ENCODE assay signal across 19 cellular contexts in genomic region chr1:218592688-218593087, GRCh38.
DNase-seq lines count a peak whose midpoint lies in the region; ATAC-seq, FAIRE-seq and TF ChIP-seq lines count a peak whose summit lies in the region.
"Had no signal": no experiment of that assay in that cellular context is flagged by ENCODE, and none has a peak within 500 bp of the region (broad histone marks: within the 10 kb centered on the region; RNA-seq: fewer than 3 reads in every experiment).

No MANE protein-coding gene starts in this region.

- H3K27me3 ChIP-seq in Panc1 (ENCODE audit: control insufficient read depth, insufficient read depth, low read length) = no peaks in the 10 kb centered on the region
- H3K27me3 ChIP-seq in endothelial cell of umbilical vein (ENCODE audit: control insufficient read depth in 2 of 2, insufficient read depth in 2 of 2, low read length in 2 of 2) = no peaks in the 10 kb centered on the region
- no peaks in the 10 kb centered on the region for H3K27me3 ChIP-seq in osteoblast (ENCODE audit: insufficient read depth, low read length)
- H3K27me3 ChIP-seq: BLaER1 treated with 17β-estradiol and CSF1 and Interleukin-3, amounts not matched to agents 10 nM and 100 nM; body of pancreas; dorsolateral prefrontal cortex; left lung had no signal

- BruUV-seq in Panc1 (replicated peaks; lab: Mats Ljungman, UMichigan) (no TSS peak), endothelial cell of umbilical vein (replicated peaks; lab: Mats Ljungman, UMichigan) (no TSS peak), OCI-LY7 (replicated peaks; lab: Mats Ljungman, UMichigan) (no TSS peak)

- in situ Hi-C loops in Panc1 (cut with HindIII; ENCODE audit: low pct_unique_long_range_greater_than_20kb, low sequenced_read_pairs) = no loop called here

- ATAC-seq in Panc1 = no peak; the same call in 1 of the 2 replicates
- ATAC-seq: body of pancreas; left lung; naive thymus-derived CD4-positive, alpha-beta T cell had no signal

- H3K79me2 ChIP-seq in endothelial cell of umbilical vein (ENCODE audit: control insufficient read depth, insufficient read depth, low read length) (no peaks in the 10 kb centered on the region), osteoblast (ENCODE audit: insufficient read depth, low read length) (no peaks in the 10 kb centered on the region), OCI-LY7 (ENCODE audit: insufficient read depth, low read depth, low read length) (no peaks in the 10 kb centered on the region)

- H4K20me1 ChIP-seq in endothelial cell of umbilical vein (replicated peaks; ENCODE audit: control insufficient read depth, extremely low read depth, insufficient read depth, low read length) (no peaks in the 10 kb centered on the region), osteoblast (ENCODE audit: insufficient read depth, low read length) (no peaks in the 10 kb centered on the region), OCI-LY7 (ENCODE audit: insufficient read depth, low read length) (no peaks in the 10 kb centered on the region)
- H4K20me1 ChIP-seq: BLaER1 treated with 17β-estradiol and CSF1 and Interleukin-3, amounts not matched to agents 10 nM and 100 nM had no signal

- H3K9ac ChIP-seq in endothelial cell of umbilical vein (replicated peaks; ENCODE audit: extremely low read depth, insufficient read depth, low read length) = peak overlapping the region; percentile 76
- H3K9ac ChIP-seq: BLaER1 treated with 17β-estradiol and CSF1 and Interleukin-3, amounts not matched to agents 10 nM and 100 nM had no signal

- POLR2A ChIA-PET in Panc1 (lab: Charles Lee) = no interaction called here
- POLR2A ChIA-PET in endothelial cell of umbilical vein (lab: Charles Lee) = no interaction called here
- POLR2A ChIA-PET in OCI-LY7 (lab: Charles Lee) = interaction anchor here (0.6 kb wide), 1 partner anchor 108 kb away, joined by 3 read pairs; no protein-coding TSS in a partner anchor

- H3K9me1 ChIP-seq in endothelial cell of umbilical vein (replicated peaks; ENCODE audit: control insufficient read depth, extremely low read depth, insufficient read depth, low read length) = no peaks in the 10 kb centered on the region

- intact Hi-C loops in Panc1 (cut with micrococcal nuclease; ENCODE audit: unreplicated experiment) (no loop called here), endothelial cell of umbilical vein (cut with micrococcal nuclease) (loop anchor here (1.0 to 2.0 kb wide), 10 partner anchors 34 to 582 kb away; partner anchors contain the start of gene TGFB2), OCI-LY7 (cut with micrococcal nuclease; ENCODE audit: unreplicated experiment) (no loop called here)

- no peaks in the 10 kb centered on the region for H3K36me3 ChIP-seq in Panc1 (ENCODE audit: control insufficient read depth, insufficient read depth, low read length)
- no peaks in the 10 kb centered on the region for H3K36me3 ChIP-seq in endothelial cell of umbilical vein (ENCODE audit: control insufficient read depth in 2 of 2, extremely low read depth in 1 of 2, insufficient read depth in 2 of 2, low read length in 2 of 2)
- H3K36me3 ChIP-seq in osteoblast (ENCODE audit: insufficient read depth, low read length) = no peaks in the 10 kb centered on the region
- H3K36me3 ChIP-seq in OCI-LY7 (ENCODE audit: insufficient read depth, low read length) = no peaks in the 10 kb centered on the region
- H3K36me3 ChIP-seq: BLaER1 treated with 17β-estradiol and CSF1 and Interleukin-3, amounts not matched to agents 10 nM and 100 nM; left lung had no signal

- H2AFZ ChIP-seq in endothelial cell of umbilical vein (ENCODE audit: low read depth, low read length) (peak overlapping the region; percentile 17), osteoblast (ENCODE audit: low read length) (peak overlapping the region; percentile 72), OCI-LY7 (ENCODE audit: low read length) (no peak overlapping the region)

- TF ChIP-seq CTCF in Panc1 (IDR thresholded peaks at IDR 0.05) (no peak), endothelial cell of umbilical vein (IDR thresholded peaks at IDR 0.05; ENCODE audit: extremely low read depth in 1 of 2, insufficient read depth in 1 of 2, low read depth in 1 of 2, low read length in 2 of 2) (no peak), osteoblast (IDR thresholded peaks at IDR 0.05; ENCODE audit: extremely low read depth, low read depth, low read length) (no peak), OCI-LY7 (conservative IDR thresholded peaks at IDR 0.05; ENCODE audit: low read length) (no peak)

- peak; percentile 67 for DNase-seq in ELR (ENCODE audit: low read depth)
- no peak for DNase-seq in Panc1 (ENCODE audit: low read depth, low spot score)
- peak; percentile 94 for DNase-seq in endothelial cell of umbilical vein (ENCODE audit: low read depth, low spot score)
- no peak for DNase-seq in osteoblast (ENCODE audit: insufficient read length, low spot score, missing footprints)
- DNase-seq in OCI-LY7 (ENCODE audit: low spot score) = no peak
- no peak for DNase-seq in NCI-H345 treated with DMSO at 0.1 percent for 48 hours (lab: John Stamatoyannopoulos, UW; ENCODE audit: unreplicated experiment)
- no peak for DNase-seq in DMS153 treated with DMSO at 0.1 percent for 48 hours (lab: John Stamatoyannopoulos, UW; ENCODE audit: unreplicated experiment)
- no peak for DNase-seq in T1000 (lab: John Stamatoyannopoulos, UW)
- DNase-seq: activated CD4-positive, alpha-beta T cell treated with anti-CD3 and anti-CD28 coated beads for 4 hours; activated CD8-positive, alpha-beta memory T cell treated with anti-CD3 and anti-CD28 coated beads, Interleukin-2, amount 50 U/mL, for 4 hours; activated naive CD4-positive, alpha-beta T cell; body of pancreas; dorsolateral prefrontal cortex; left lung; MM.1S; naive thymus-derived CD4-positive, alpha-beta T cell; NCI-H187; retina had no signal

- H3K4me3 ChIP-seq in Panc1 (ENCODE audit: low read depth in 2 of 2, low read length in 2 of 2) (no peak overlapping the region), endothelial cell of umbilical vein (replicated peaks in 1 of 3; ENCODE audit: insufficient read depth in 1 of 3, low read depth in 1 of 3, low read length in 3 of 3) (peak overlapping the region in 1 of 3 experiments; percentile 7), osteoblast (ENCODE audit: insufficient read depth, low read length) (no peak overlapping the region), OCI-LY7 (ENCODE audit: low read depth, low read length, poor library complexity, severe bottlenecking) (no peak overlapping the region)
- H3K4me3 ChIP-seq: BLaER1 treated with 17β-estradiol and CSF1 and Interleukin-3, amounts not matched to agents 10 nM and 100 nM; body of pancreas; dorsolateral prefrontal cortex; left lung had no signal

- FAIRE-seq in endothelial cell of umbilical vein (lab: Jason Lieb, UNC) = peak; percentile 79

- no peaks in the 10 kb centered on the region for H3K9me2 ChIP-seq in OCI-LY7 (ENCODE audit: insufficient read depth, low read length)

- dilution Hi-C loops in endothelial cell of umbilical vein (cut with MboI; ENCODE audit: extremely low pct_ligation_motif_present, low sequenced_read_pairs) = no loop called here

- H3K4me1 ChIP-seq in Panc1 (ENCODE audit: control insufficient read depth, insufficient read depth, low read length) (no peaks in the 10 kb centered on the region), endothelial cell of umbilical vein (ENCODE audit: control insufficient read depth, extremely low read depth, insufficient read depth, low read length) (peaks cover 19% of the 10 kb centered on the region), osteoblast (ENCODE audit: insufficient read depth, low read length) (peaks cover 13% of the 10 kb centered on the region), OCI-LY7 (ENCODE audit: insufficient read depth, low read length, poor library complexity, severe bottlenecking) (no peaks in the 10 kb centered on the region)
- H3K4me1 ChIP-seq: BLaER1 treated with 17β-estradiol and CSF1 and Interleukin-3, amounts not matched to agents 10 nM and 100 nM; body of pancreas had no signal

- peak overlapping the region; percentile 29; the same call in 1 of the 2 replicates for H3K27ac ChIP-seq in Panc1 (ENCODE audit: low read length)
- H3K27ac ChIP-seq in endothelial cell of umbilical vein (ENCODE audit: insufficient read depth, low read depth, low read length) = peak overlapping the region; percentile 68
- peak overlapping the region; percentile 37 for H3K27ac ChIP-seq in osteoblast (ENCODE audit: low read depth, low read length)
- H3K27ac ChIP-seq in OCI-LY7 (ENCODE audit: low read depth, low read length, poor library complexity, severe bottlenecking) = no peak overlapping the region
- H3K27ac ChIP-seq: BLaER1 treated with 17β-estradiol and CSF1 and Interleukin-3, amounts not matched to agents 10 nM and 100 nM; body of pancreas; dorsolateral prefrontal cortex; left lung had no signal

- TF ChIP-seq POLR2A in endothelial cell of umbilical vein (IDR thresholded peaks at IDR 0.05; ENCODE audit: low read depth, low read length) = peak; percentile 42

- peak overlapping the region; percentile 48 for H3K4me2 ChIP-seq in endothelial cell of umbilical vein (ENCODE audit: insufficient read depth, low read length)
- H3K4me2 ChIP-seq in osteoblast (ENCODE audit: insufficient read depth, low read length) = peak overlapping the region; percentile 48
- no peak overlapping the region for H3K4me2 ChIP-seq in OCI-LY7 (ENCODE audit: low read length)
- H3K4me2 ChIP-seq: BLaER1 treated with 17β-estradiol and CSF1 and Interleukin-3, amounts not matched to agents 10 nM and 100 nM had no signal

- CTCF ChIA-PET in Panc1 (lab: Charles Lee) (no interaction called here), endothelial cell of umbilical vein (lab: Charles Lee) (interaction anchor here (1.1 kb wide), 2 partner anchors 253 to 474 kb away, joined by 4 to 6 read pairs; no protein-coding TSS in a partner anchor), OCI-LY7 (lab: Charles Lee; ENCODE audit: unreplicated experiment) (no interaction called here)

- peaks cover 3% of the 10 kb centered on the region; the same call in 1 of the 2 replicates for H3K9me3 ChIP-seq in Panc1 (ENCODE audit: control insufficient read depth, insufficient read depth, low read depth, low read length)
- no peaks in the 10 kb centered on the region for H3K9me3 ChIP-seq in endothelial cell of umbilical vein (replicated peaks; ENCODE audit: control insufficient read depth, insufficient read depth, low read length)
- H3K9me3 ChIP-seq in osteoblast (ENCODE audit: low read depth, low read length) = no peaks in the 10 kb centered on the region
- H3K9me3 ChIP-seq in OCI-LY7 (ENCODE audit: low read length) = no peaks in the 10 kb centered on the region
- H3K9me3 ChIP-seq: BLaER1 treated with 17β-estradiol and CSF1 and Interleukin-3, amounts not matched to agents 10 nM and 100 nM; body of pancreas; left lung had no signal

TF ChIP-seq in endothelial cell of umbilical vein, 7 proteins besides CTCF, POLR2A, EP300 and RAD21 (continues in another document):
- TF ChIP-seq POLR2AphosphoS5 (IDR thresholded peaks at IDR 0.05; ENCODE audit: insufficient read depth, low read depth, low read length) (peak; percentile 69), JUN (IDR thresholded peaks at IDR 0.05; ENCODE audit: borderline replicate concordance, insufficient read depth, insufficient read length, low read depth) (peak; percentile 1), GATA2 (IDR thresholded peaks at IDR 0.05; ENCODE audit: insufficient read depth, insufficient read length, low read depth, low read length) (peak; percentile 96), EZH2 (IDR thresholded peaks at IDR 0.05; ENCODE audit: borderline replicate concordance, low read depth, low read length, severe bottlenecking) (no peak)

Comparison
In these comparisons a context has a peak if more than half of its experiments do, and no peak if none do; other contexts are left out.
1. DNase-seq: peak in ELR (single experiment) and endothelial cell of umbilical vein (single experiment); none in Panc1 (single experiment), osteoblast (single experiment), OCI-LY7 (single experiment), NCI-H345 treated with DMSO at 0.1 percent for 48 hours (single experiment), DMS153 treated with DMSO at 0.1 percent for 48 hours (single experiment) and T1000 (single experiment).